In the genomic region with DNA sequence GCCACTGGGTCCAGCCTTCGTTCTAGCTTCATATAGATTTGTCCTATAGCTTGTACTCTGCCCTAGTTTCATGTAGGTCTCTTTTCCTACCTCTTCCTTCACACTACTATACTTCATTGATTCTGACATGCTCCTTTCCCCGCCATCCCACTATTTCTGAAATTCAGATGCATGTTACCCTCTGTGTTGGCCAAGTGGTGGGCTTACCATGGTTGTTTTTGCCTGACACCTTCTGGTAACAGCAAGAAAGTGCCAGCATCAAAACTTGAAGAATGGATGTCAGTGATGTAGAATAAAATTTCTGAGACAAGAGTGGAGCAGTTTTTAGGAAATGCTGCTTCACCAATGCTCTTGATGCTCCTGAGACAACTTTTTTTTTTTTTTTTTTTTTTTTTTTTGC, we compare ENCODE assay signal across 9 cellular contexts. TPM values are rescaled to one million over a fixed set of nuclear protein-coding genes. Genes with fewer than 3 reads are reported as not detected.
DNase-seq lines count a peak whose midpoint lies in the region; ATAC-seq and FAIRE-seq lines count a peak whose summit lies in the region.
"Had no signal": no experiment of that assay in that cellular context is flagged by ENCODE, and none has a peak within 500 bp of the region (broad histone marks: within the 10 kb centered on the region; RNA-seq: fewer than 3 reads in every experiment).

No MANE protein-coding gene starts in this region.

- no peaks in the 10 kb centered on the region for H3K36me3 Mint-ChIP-seq in activated naive CD8-positive, alpha-beta T cell treated with anti-CD3 and anti-CD28 coated beads, Interleukin-2, amount 50 U/mL, for 24 hours (ENCODE audit: low read depth)

- no peak for FAIRE-seq in small intestine (lab: Jason Lieb, UNC)

- no peaks in the 10 kb centered on the region for H3K4me1 ChIP-seq in small intestine (ENCODE audit: control insufficient read depth in 2 of 2, insufficient read depth in 1 of 2, low read depth in 1 of 2, low read length in 1 of 2)

- 77 to 85% (median 82%) methylated on average over 2 of the region's 2 CpGs for WGBS in small intestine, 3 donors

- H3K9me3 Mint-ChIP-seq in activated naive CD8-positive, alpha-beta T cell treated with anti-CD3 and anti-CD28 coated beads, Interleukin-2, amount 50 U/mL, for 24 hours = no peaks in the 10 kb centered on the region

- ATAC-seq in activated naive CD8-positive, alpha-beta T cell treated with anti-CD3 and anti-CD28 coated beads, Interleukin-2, amount 50 U/mL, for 24 hours = peak; percentile 75
- ATAC-seq in GM21367 (IDR thresholded peaks at IDR 0.05; ENCODE audit: unreplicated experiment) = no peak

- peak; percentile 34 for DNase-seq in DMS 273 treated with DMSO at 0.1 percent for 48 hours (lab: John Stamatoyannopoulos, UW)
- DNase-seq in HT1080 (ENCODE audit: low read depth) = peak; percentile 17
- DNase-seq in activated naive CD8-positive, alpha-beta T cell treated with anti-CD3 and anti-CD28 coated beads, Interleukin-2, amount 50 U/mL, for 24 hours = no peak
- peak; percentile 77 for DNase-seq in left kidney (ENCODE audit: low read depth, low spot score)
- DNase-seq in small intestine = no peak
- no peak for DNase-seq in NCI-H2171 (lab: John Stamatoyannopoulos, UW)
- no peak for DNase-seq in cerebellar nuclear complex (lab: John Stamatoyannopoulos, UW)

- H3K9me3 ChIP-seq in small intestine (ENCODE audit: control insufficient read depth, low read depth) = no peaks in the 10 kb centered on the region

- H3K36me3 ChIP-seq in small intestine (ENCODE audit: control insufficient read depth in 2 of 2, insufficient read depth in 2 of 2, low read length in 2 of 2) = no peaks in the 10 kb centered on the region

- H3K4me3 ChIP-seq in small intestine (ENCODE audit: low read depth in 1 of 2, low read length in 2 of 2) = no peak overlapping the region

- peaks cover 15% of the 10 kb centered on the region for H3K4me1 Mint-ChIP-seq in activated naive CD8-positive, alpha-beta T cell treated with anti-CD3 and anti-CD28 coated beads, Interleukin-2, amount 50 U/mL, for 24 hours

- H3K27me3 Mint-ChIP-seq in activated naive CD8-positive, alpha-beta T cell treated with anti-CD3 and anti-CD28 coated beads, Interleukin-2, amount 50 U/mL, for 24 hours = no peaks in the 10 kb centered on the region

- H3K27ac ChIP-seq in small intestine (ENCODE audit: low read depth in 1 of 2, low read length in 1 of 2) = no peak overlapping the region

- no peaks in the 10 kb centered on the region for H3K27me3 ChIP-seq in small intestine (ENCODE audit: control insufficient read depth in 2 of 2, insufficient read depth in 2 of 2, low read length in 2 of 2)

- no peak overlapping the region for H3K4me3 Mint-ChIP-seq in activated naive CD8-positive, alpha-beta T cell treated with anti-CD3 and anti-CD28 coated beads, Interleukin-2, amount 50 U/mL, for 24 hours

- H3K27ac Mint-ChIP-seq in activated naive CD8-positive, alpha-beta T cell treated with anti-CD3 and anti-CD28 coated beads, Interleukin-2, amount 50 U/mL, for 24 hours = no peak overlapping the region

RNA-seq across cellular contexts. Expression of gene SERINC5, which starts 19.5 kb away (rescaled TPM):
- total RNA-seq in HT1080 (2014; rRNA removed; shearing (Covaris generic)) = 1.9 and 4.4 TPM in 2 replicates
- polyA plus RNA-seq in HT1080 (2015; cell fraction: cytosol; rRNA removed) = 7.0 and 8.8 TPM in 2 replicates
- 11.1 and 11.2 TPM in 2 replicates for polyA plus RNA-seq in HT1080 (2015; cell fraction: nucleus; rRNA removed)
- polyA plus RNA-seq in small intestine = 10 to 100 TPM in 1 of 3 donors, 1 to 10 TPM in 2; 1.9 to 13.1 (median 2.0) TPM

RNA-seq across cellular contexts. Expression of gene SPZ1, which starts 44.5 kb away (rescaled TPM):
- total RNA-seq in HT1080 (2014; rRNA removed; shearing (Covaris generic)) = not detected in 2 replicates
- not detected in 2 replicates for polyA plus RNA-seq in HT1080 (2015; cell fraction: cytosol; rRNA removed)
- polyA plus RNA-seq in HT1080 (2015; cell fraction: nucleus; rRNA removed) = not detected in 2 replicates
- not detected for polyA plus RNA-seq in small intestine
- polyA plus RNA-seq: thymus had no signal

Comparison
In these comparisons a context has a peak if more than half of its experiments do, and no peak if none do; other contexts are left out.
1. DNase-seq: peak in DMS 273 treated with DMSO at 0.1 percent for 48 hours (single experiment), HT1080 (single experiment) and left kidney (single experiment); none in activated naive CD8-positive, alpha-beta T cell treated with anti-CD3 and anti-CD28 coated beads, Interleukin-2, amount 50 U/mL, for 24 hours (single experiment), small intestine (single experiment), NCI-H2171 (single experiment) and cerebellar nuclear complex (0 of 2).